In the genomic region with DNA sequence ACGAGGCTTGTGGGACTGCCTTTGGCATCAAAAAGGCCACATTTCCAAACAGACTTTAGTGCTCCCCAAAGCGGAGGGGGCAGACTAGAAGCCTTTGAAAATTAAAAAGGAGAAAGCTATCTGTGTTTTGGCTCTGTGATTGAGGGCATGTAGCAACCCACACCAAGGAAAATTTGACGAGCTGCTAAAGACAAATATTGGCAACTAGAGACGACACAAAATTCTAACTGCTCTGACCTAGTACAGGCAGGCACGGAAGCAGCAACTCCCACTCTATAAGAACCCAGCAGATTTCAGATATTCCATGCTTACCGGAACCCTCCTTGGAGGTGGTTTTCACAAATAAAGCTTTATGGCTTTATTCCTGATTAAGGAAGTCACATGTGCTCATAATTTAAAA, we compare ENCODE assay signal across 29 cellular contexts.
DNase-seq lines count a peak whose midpoint lies in the region; ATAC-seq and TF ChIP-seq lines count a peak whose summit lies in the region.
"Had no signal": no experiment of that assay in that cellular context is flagged by ENCODE, and none has a peak within 500 bp of the region (broad histone marks: within the 10 kb centered on the region; RNA-seq: fewer than 3 reads in every experiment).

No MANE protein-coding gene starts in this region.

- TF ChIP-seq CTCF in osteoblast (IDR thresholded peaks at IDR 0.05; ENCODE audit: extremely low read depth, low read depth, low read length), result no peak

- no peaks in the 10 kb centered on the region for H3K27me3 ChIP-seq in osteoblast (ENCODE audit: insufficient read depth, low read length)
- H3K27me3 ChIP-seq: BE2C, body of pancreas, colonic mucosa, esophagus squamous epithelium, testis had no signal

- H3K4me2 ChIP-seq in osteoblast (ENCODE audit: insufficient read depth, low read length), result no peak overlapping the region
- H3K4me2 ChIP-seq: KMS-11 had no signal

- peak overlapping the region; percentile 24 for H3K27ac ChIP-seq in osteoblast (ENCODE audit: low read depth, low read length)
- H3K27ac ChIP-seq: body of pancreas, colonic mucosa, KMS-11, parathyroid adenoma, testis had no signal

- H3K79me2 ChIP-seq in osteoblast (ENCODE audit: insufficient read depth, low read length), result no peaks in the 10 kb centered on the region
- H3K79me2 ChIP-seq: parathyroid adenoma had no signal

- peaks cover 22% of the 10 kb centered on the region for H3K4me1 ChIP-seq in osteoblast (ENCODE audit: insufficient read depth, low read length)
- H3K4me1 ChIP-seq: body of pancreas, colonic mucosa, parathyroid adenoma, testis had no signal

- intact Hi-C loops in Right ventricle myocardium inferior (cut with DNase I), result loop anchor here (10.0 kb wide), 1 partner anchor 54 kb away; no protein-coding TSS in a partner anchor
- intact Hi-C loops in cardiac septum (cut with DNase I), result no loop called here
- intact Hi-C loops in left cardiac atrium (cut with DNase I), result no loop called here

- no peaks in the 10 kb centered on the region for H3K9me3 ChIP-seq in osteoblast (ENCODE audit: low read depth, low read length)
- H3K9me3 ChIP-seq: BE2C, body of pancreas, colonic mucosa, esophagus squamous epithelium, testis had no signal

- DNase-seq in Right ventricle myocardium inferior (ENCODE audit: missing footprints), result no peak
- DNase-seq in cardiac septum (ENCODE audit: low spot score), result no peak
- DNase-seq in left cardiac atrium, result no peak
- DNase-seq in osteoblast (ENCODE audit: insufficient read length, low spot score, missing footprints), result no peak
- DNase-seq in stimulated activated CD4-positive, alpha-beta T cell treated with anti-CD3 and anti-CD28 coated beads, Interleukin-4, amount 100 ng/mL, for 1 hour, result no peak
- no peak for DNase-seq in activated CD4-positive, alpha-beta T cell treated with anti-CD3 and anti-CD28 coated beads for 4 hours
- DNase-seq in activated CD4-positive, alpha-beta T cell treated with anti-CD3 and anti-CD28 coated beads for 48 hours, result no peak
- DNase-seq: activated CD8-positive, alpha-beta memory T cell treated with anti-CD3 and anti-CD28 coated beads, Interleukin-2, amount 10 ng/mL, durations not matched to agents 7 days and 5 days; activated naive CD8-positive, alpha-beta T cell treated with anti-CD3 and anti-CD28 coated beads for 36 hours; DND-41; endodermal cell; esophagus squamous epithelium; kidney glomerular epithelial cell; MV-4-11; natural killer cell; NCI-H187 treated with DMSO at 0.1 percent for 48 hours; NCI-H226; NCI-H748 treated with DMSO at 0.1 percent for 48 hours; PC-3; SIG-M5; stimulated activated CD4-positive, alpha-beta T cell treated with anti-CD3 and anti-CD28 coated beads, Interleukin-1b, Interleukin-23, amount 100 ng/mL, for 48 hours had no signal

- no peaks in the 10 kb centered on the region for H3K36me3 ChIP-seq in osteoblast (ENCODE audit: insufficient read depth, low read length)
- H3K36me3 ChIP-seq: BE2C, colonic mucosa had no signal

- no peak overlapping the region for H3K4me3 ChIP-seq in osteoblast (ENCODE audit: insufficient read depth, low read length)
- H3K4me3 ChIP-seq: body of pancreas, colonic mucosa, esophagus squamous epithelium, testis had no signal

- peak overlapping the region; percentile 71 for H2AFZ ChIP-seq in osteoblast (ENCODE audit: low read length)
- H2AFZ ChIP-seq: parathyroid adenoma had no signal

- ATAC-seq in Right ventricle myocardium inferior (peak; percentile 53), left cardiac atrium (peak; percentile 60 to 78), HG03097 (IDR thresholded peaks at IDR 0.05; ENCODE audit: low FRiP score, unreplicated experiment) (no peak)
- ATAC-seq: activated CD8-positive, alpha-beta memory T cell treated with anti-CD3 and anti-CD28 coated beads, Interleukin-2, amount 10 ng/mL, durations not matched to agents 7 days and 5 days; natural killer cell; PC-3; stimulated activated effector memory CD8-positive, alpha-beta T cell treated with anti-CD3 and anti-CD28 coated beads, Interleukin-12 subunit alpha, Interleukin-12 subunit beta, amount 100 ng/mL, for 72 hours had no signal

- H4K20me1 ChIP-seq in osteoblast (ENCODE audit: insufficient read depth, low read length), result no peaks in the 10 kb centered on the region
